In the genomic region with DNA sequence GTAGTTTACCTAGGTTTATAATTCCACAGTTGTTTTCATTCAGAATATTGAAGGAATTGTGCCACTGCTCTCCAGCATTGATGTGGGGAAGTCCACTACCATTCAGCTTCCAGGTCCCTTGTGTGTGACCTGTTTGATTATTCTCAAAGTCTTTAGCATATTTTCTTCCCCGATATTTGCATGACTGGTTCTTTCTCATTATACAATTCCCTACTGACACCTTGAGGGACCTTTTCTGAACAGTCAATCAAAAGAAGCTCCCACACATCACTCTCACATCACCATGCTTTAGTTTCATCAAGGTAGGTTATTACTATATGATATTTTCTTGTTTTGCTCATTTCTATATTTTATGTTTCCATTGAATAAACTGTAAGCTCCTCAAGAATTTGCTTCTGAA, we compare ENCODE assay signal across 20 cellular contexts. TPM values are rescaled to one million over a fixed set of nuclear protein-coding genes. Genes with fewer than 3 reads are reported as not detected.
DNase-seq lines count a peak whose midpoint lies in the region; ATAC-seq and TF ChIP-seq lines count a peak whose summit lies in the region.
"Had no signal": no experiment of that assay in that cellular context is flagged by ENCODE, and none has a peak within 500 bp of the region (broad histone marks: within the 10 kb centered on the region; RNA-seq: fewer than 3 reads in every experiment).

No MANE protein-coding gene starts in this region.

- H4K20me1 ChIP-seq in Karpas-422 (ENCODE audit: insufficient read depth, low read depth, low read length), result no peaks in the 10 kb centered on the region
- H4K20me1 ChIP-seq in neural cell (ENCODE audit: insufficient read depth), result no peaks in the 10 kb centered on the region

- in situ Hi-C loops in G401 (cut with HindIII; ENCODE audit: low sequenced_read_pairs), result no loop called here

- no peak for TF ChIP-seq CTCF in neural cell (IDR thresholded peaks at IDR 0.05; ENCODE audit: poor library complexity, severe bottlenecking)
- no peak for TF ChIP-seq CTCF in mucosa of descending colon (IDR thresholded peaks at IDR 0.05)

- H3K27me3 ChIP-seq in Karpas-422 (ENCODE audit: low read length) (no peaks in the 10 kb centered on the region), neural cell (ENCODE audit: insufficient read depth, low read depth, low read length) (no peaks in the 10 kb centered on the region)
- H3K27me3 ChIP-seq: SJSA1 had no signal

- H3K36me3 ChIP-seq in Karpas-422 (ENCODE audit: insufficient read depth, low read length) (peaks cover 65% of the 10 kb centered on the region), neural cell (ENCODE audit: insufficient read depth, low read length) (no peaks in the 10 kb centered on the region), mucosa of descending colon (ENCODE audit: low read depth) (no peaks in the 10 kb centered on the region)
- H3K36me3 ChIP-seq: SJSA1 had no signal

- H3K79me2 ChIP-seq in Karpas-422 (ENCODE audit: low read length) (peaks cover 80% of the 10 kb centered on the region), neural cell (replicated peaks; ENCODE audit: insufficient read depth, low read length) (no peaks in the 10 kb centered on the region)

- H3K4me3 ChIP-seq in Karpas-422 (ENCODE audit: low read length) (no peak overlapping the region), neural cell (ENCODE audit: low read length) (peak overlapping the region; percentile 18), mucosa of descending colon (no peak overlapping the region)
- H3K4me3 ChIP-seq: SJSA1 had no signal

- intact Hi-C loops in mucosa of descending colon (cut with DNase I, micrococcal nuclease), result no loop called here

- peak; percentile 39 for TF ChIP-seq EP300 in neural cell (conservative IDR thresholded peaks at IDR 0.05; ENCODE audit: poor library complexity, severe bottlenecking)

- no peak overlapping the region for H2AFZ ChIP-seq in Karpas-422 (ENCODE audit: low read length)
- no peak overlapping the region for H2AFZ ChIP-seq in neural cell (ENCODE audit: low read depth, low read length)

- H3K4me1 ChIP-seq in Karpas-422 (ENCODE audit: low read length) (peaks cover 86% of the 10 kb centered on the region), mucosa of descending colon (ENCODE audit: low read depth) (no peaks in the 10 kb centered on the region)

- peak; percentile 40 for ATAC-seq in GM18868 (IDR thresholded peaks at IDR 0.05; ENCODE audit: unreplicated experiment)
- ATAC-seq in HG02798 (IDR thresholded peaks at IDR 0.05; ENCODE audit: poor library complexity, unreplicated experiment), result peak; percentile 44
- ATAC-seq in GM19463 (IDR thresholded peaks at IDR 0.05; ENCODE audit: unreplicated experiment), result no peak
- no peak for ATAC-seq in mucosa of descending colon
- ATAC-seq: Right ventricle myocardium inferior had no signal

- peak overlapping the region; percentile 69 for H3K27ac ChIP-seq in Karpas-422 (ENCODE audit: low read length)
- peak overlapping the region; percentile 34 for H3K27ac ChIP-seq in neural cell (ENCODE audit: low read length)
- H3K27ac ChIP-seq: SJSA1 had no signal

- H3K9ac ChIP-seq in Karpas-422 (ENCODE audit: low read length), result no peak overlapping the region
- no peak overlapping the region for H3K9ac ChIP-seq in neural cell (ENCODE audit: low read length)

- no peak for TF ChIP-seq RAD21 in neural cell (conservative IDR thresholded peaks at IDR 0.05)

- DNase-seq in Karpas-422 (peak; percentile 57), G401 (ENCODE audit: low spot score) (no peak), activated gamma-delta T cell (lab: John Stamatoyannopoulos, UW) (no peak), mucosa of descending colon (no peak)
- DNase-seq: EL, IMR-90, MV-4-11, NCI-H1105 treated with DMSO at 0.1 percent for 48 hours, NCI-H2029 treated with DMSO at 0.1 percent for 48 hours, NCI-H2171, NCI-H345, NCI-H524 treated with DMSO at 0.1 percent for 48 hours, OCI-M1, T-helper 1 cell had no signal

- H3K9me3 ChIP-seq in Karpas-422 (ENCODE audit: low read length) (no peaks in the 10 kb centered on the region), neural cell (ENCODE audit: low read length) (no peaks in the 10 kb centered on the region), mucosa of descending colon (no peaks in the 10 kb centered on the region)
- H3K9me3 ChIP-seq: SJSA1 had no signal

- H3K4me2 ChIP-seq in Karpas-422 (ENCODE audit: low read depth, low read length, poor library complexity, severe bottlenecking) (peak overlapping the region; percentile 55), neural cell (ENCODE audit: low read length) (no peak overlapping the region)

- H3F3A ChIP-seq in neural cell (ENCODE audit: insufficient read depth, low read length, poor library complexity, severe bottlenecking), result no peaks in the 10 kb centered on the region

- H3K9me2 ChIP-seq in Karpas-422 (replicated peaks; ENCODE audit: insufficient read depth, low read length) (no peaks in the 10 kb centered on the region), neural cell (ENCODE audit: insufficient read depth, low read length) (no peaks in the 10 kb centered on the region)

TF ChIP-seq in neural cell, 6 proteins besides CTCF, POLR2A, EP300 and RAD21:
- TF ChIP-seq MXI1 (conservative IDR thresholded peaks at IDR 0.05; ENCODE audit: poor library complexity, severe bottlenecking) (no peak), TAF1 (IDR thresholded peaks at IDR 0.05; ENCODE audit: low read depth) (no peak), SMC3 (conservative IDR thresholded peaks at IDR 0.05; ENCODE audit: poor library complexity) (no peak), POLR2AphosphoS5 (IDR thresholded peaks at IDR 0.05) (no peak), EZH2 (IDR thresholded peaks at IDR 0.05; ENCODE audit: borderline replicate concordance, insufficient read depth, low read length, poor library complexity, severe bottlenecking) (no peak)
- TF ChIP-seq, protein P1, sequence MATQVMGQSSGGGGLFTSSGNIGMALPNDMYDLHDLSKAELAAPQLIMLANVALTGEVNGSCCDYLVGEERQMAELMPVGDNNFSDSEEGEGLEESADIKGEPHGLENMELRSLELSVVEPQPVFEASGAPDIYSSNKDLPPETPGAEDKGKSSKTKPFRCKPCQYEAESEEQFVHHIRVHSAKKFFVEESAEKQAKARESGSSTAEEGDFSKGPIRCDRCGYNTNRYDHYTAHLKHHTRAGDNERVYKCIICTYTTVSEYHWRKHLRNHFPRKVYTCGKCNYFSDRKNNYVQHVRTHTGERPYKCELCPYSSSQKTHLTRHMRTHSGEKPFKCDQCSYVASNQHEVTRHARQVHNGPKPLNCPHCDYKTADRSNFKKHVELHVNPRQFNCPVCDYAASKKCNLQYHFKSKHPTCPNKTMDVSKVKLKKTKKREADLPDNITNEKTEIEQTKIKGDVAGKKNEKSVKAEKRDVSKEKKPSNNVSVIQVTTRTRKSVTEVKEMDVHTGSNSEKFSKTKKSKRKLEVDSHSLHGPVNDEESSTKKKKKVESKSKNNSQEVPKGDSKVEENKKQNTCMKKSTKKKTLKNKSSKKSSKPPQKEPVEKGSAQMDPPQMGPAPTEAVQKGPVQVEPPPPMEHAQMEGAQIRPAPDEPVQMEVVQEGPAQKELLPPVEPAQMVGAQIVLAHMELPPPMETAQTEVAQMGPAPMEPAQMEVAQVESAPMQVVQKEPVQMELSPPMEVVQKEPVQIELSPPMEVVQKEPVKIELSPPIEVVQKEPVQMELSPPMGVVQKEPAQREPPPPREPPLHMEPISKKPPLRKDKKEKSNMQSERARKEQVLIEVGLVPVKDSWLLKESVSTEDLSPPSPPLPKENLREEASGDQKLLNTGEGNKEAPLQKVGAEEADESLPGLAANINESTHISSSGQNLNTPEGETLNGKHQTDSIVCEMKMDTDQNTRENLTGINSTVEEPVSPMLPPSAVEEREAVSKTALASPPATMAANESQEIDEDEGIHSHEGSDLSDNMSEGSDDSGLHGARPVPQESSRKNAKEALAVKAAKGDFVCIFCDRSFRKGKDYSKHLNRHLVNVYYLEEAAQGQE (IDR thresholded peaks at IDR 0.05; ENCODE audit: borderline replicate concordance), result no peak

RNA-seq across cellular contexts. Expression of a gene that starts 44.1 kb away (rescaled TPM):
- 201 and 340 TPM in 2 replicates for total RNA-seq in Karpas-422 (2014; rRNA removed; shearing (Covaris generic); ENCODE audit: low replicate concordance)
- polyA plus RNA-seq in neural cell, result 0.53 TPM in 1 of 2 replicates, not detected in the other
- polyA minus RNA-seq in neural cell, result 0.81 and 0.97 TPM in 2 replicates
- 6.7 and 11.1 TPM in 2 replicates for total RNA-seq in G401 (2014; rRNA removed; shearing (Covaris generic))
- total RNA-seq in mucosa of descending colon, result 100 to 1,000 TPM in 1 of 3 donors, 10 to 100 TPM in 2; 35.1 to 121 (median 83.5) TPM

Comparison
In these comparisons a context has a peak if more than half of its experiments do, and no peak if none do; other contexts are left out.
1. ATAC-seq: peak in GM18868 (single experiment) and HG02798 (single experiment); none in GM19463 (single experiment) and mucosa of descending colon (single experiment).